Comparison of ENCODE assay signal across 30 cellular contexts in the genomic region with DNA sequence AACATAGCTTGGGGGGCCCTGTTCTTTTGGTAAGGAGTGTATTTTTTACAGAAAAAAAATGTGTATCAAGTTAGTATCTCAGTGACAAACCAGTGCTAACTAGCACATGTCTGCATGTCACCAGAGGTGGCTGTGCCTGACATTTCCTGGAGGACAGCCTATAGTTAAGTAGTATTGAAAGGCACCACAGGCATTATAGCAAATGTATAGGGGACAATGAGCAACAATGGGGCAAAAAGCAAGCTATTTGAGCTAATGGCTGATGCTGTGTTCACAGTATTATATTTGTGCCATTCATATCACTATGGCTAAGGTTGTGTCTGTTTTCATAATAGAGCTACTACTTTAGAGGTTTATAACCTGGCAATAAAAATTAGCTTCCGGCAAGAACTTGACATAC.
"Had no signal": no experiment of that assay in that cellular context is flagged by ENCODE, and none has a peak within 500 bp of the region (broad histone marks: within the 10 kb centered on the region; RNA-seq: fewer than 3 reads in every experiment).

No MANE protein-coding gene starts in this region.

- H3K27me3 Mint-ChIP-seq: effector memory CD8-positive, alpha-beta T cell had no signal

- H3K4me3 Mint-ChIP-seq: effector memory CD8-positive, alpha-beta T cell; immature natural killer cell; natural killer cell; neural crest cell had no signal

- H3K4me1 ChIP-seq: esophagus squamous epithelium, heart right ventricle, left ventricle myocardium inferior, lower lobe of right lung, prostate gland, right atrium auricular region, stomach, thyroid gland had no signal

- H3K27ac Mint-ChIP-seq: effector memory CD8-positive, alpha-beta T cell; immature natural killer cell; natural killer cell had no signal

- H3K4me2 ChIP-seq: smooth muscle cell had no signal

- H3K27me3 ChIP-seq: esophagus squamous epithelium, heart right ventricle, right atrium auricular region, stomach, thyroid gland had no signal

- DNase-seq: cortex of kidney; effector memory CD8-positive, alpha-beta T cell; erythroblast; esophagus squamous epithelium; foreskin melanocyte; glutamatergic neuron; heart right ventricle; hippocampal formation; immature natural killer cell; islet precursor cell; kidney glomerular epithelial cell; left colon; left ventricle myocardium inferior; lower lobe of right lung; natural killer cell; nucleus accumbens; stimulated activated CD4-positive, alpha-beta T cell treated with anti-CD3 and anti-CD28 coated beads, Interleukin-12 subunit alpha, Interleukin-12 subunit beta, amount 100 ng/mL, for 4 hours; stimulated activated CD4-positive, alpha-beta T cell treated with anti-CD3 and anti-CD28 coated beads, Interleukin-1b, Interleukin-23, amount 100 ng/mL, for 48 hours; stimulated activated CD4-positive, alpha-beta T cell treated with anti-CD3 and anti-CD28 coated beads, Interleukin-4, amount 100 ng/mL, for 1 hour; stimulated activated CD8-positive, alpha-beta memory T cell treated with anti-CD3 and anti-CD28 coated beads, Interleukin-4, amount 100 ng/mL, for 48 hours; stimulated activated naive CD4-positive, alpha-beta T cell treated with Interleukin-2 at 50 U/mL for 16 hours; stomach; thyroid gland; trophoblast cell had no signal

- FAIRE-seq: endometrium had no signal

- H3K36me3 ChIP-seq: esophagus squamous epithelium, heart right ventricle, left ventricle myocardium inferior, lower lobe of right lung, prostate gland, right atrium auricular region, stomach, thyroid gland had no signal

- H3K9me3 Mint-ChIP-seq: neural crest cell had no signal

- H3K27ac ChIP-seq: esophagus squamous epithelium, heart right ventricle, left ventricle myocardium inferior, lower lobe of right lung, prostate gland, right atrium auricular region, stomach, thyroid gland had no signal

- ATAC-seq: effector memory CD8-positive, alpha-beta T cell; heart right ventricle; left colon; lower lobe of right lung; natural killer cell; sciatic nerve had no signal

- H3K9me3 ChIP-seq: esophagus squamous epithelium, heart right ventricle, left ventricle myocardium inferior, lower lobe of right lung, prostate gland, right atrium auricular region, stomach, thyroid gland had no signal

- H3K4me1 Mint-ChIP-seq: immature natural killer cell, natural killer cell had no signal

- H3K4me3 ChIP-seq: esophagus squamous epithelium, heart right ventricle, left ventricle myocardium inferior, lower lobe of right lung, prostate gland, right atrium auricular region, smooth muscle cell, stomach, thyroid gland had no signal
